Comparison of ENCODE assay signal across 8 cellular contexts in genomic region chr15:73697033-73697467, GRCh38. TPM values are rescaled to one million over a fixed set of nuclear protein-coding genes. Genes with fewer than 3 reads are reported as not detected.
A peak's percentile ranks its signal among the peaks of the same experiment; 100 is the strongest.
DNase-seq lines count a peak whose midpoint lies in the region; ATAC-seq and TF ChIP-seq lines count a peak whose summit lies in the region.

No MANE protein-coding gene starts in this region.

- H3K36me3 ChIP-seq in BE2C = peaks cover 8% of the 10 kb centered on the region
- peaks cover 0 to 4% of the 10 kb centered on the region in 2 donors for H3K36me3 ChIP-seq in adrenal gland (replicated peaks in 1 of 2)

- no peak for TF ChIP-seq CTCF in BE2C (IDR thresholded peaks at IDR 0.05; ENCODE audit: low read depth, low read length)
- TF ChIP-seq CTCF in adrenal gland (IDR thresholded peaks at IDR 0.05) = no peak

- H3K4me1 ChIP-seq in BE2C (peaks cover 7% of the 10 kb centered on the region), adrenal gland (replicated peaks in 1 of 2) (peaks cover 24 to 45% of the 10 kb centered on the region in 2 donors), right cardiac atrium (ENCODE audit: control insufficient read depth, insufficient read depth, low read length) (peaks cover 17% of the 10 kb centered on the region)

- H3K9me3 ChIP-seq in BE2C (no peaks in the 10 kb centered on the region), adrenal gland (replicated peaks in 1 of 3) (no peaks in the 10 kb centered on the region), right cardiac atrium (ENCODE audit: control insufficient read depth, low read length) (no peaks in the 10 kb centered on the region)

- H3K4me3 ChIP-seq in BE2C (ENCODE audit: low read depth, low read length) (no peak overlapping the region), adrenal gland (no peak overlapping the region), right cardiac atrium (ENCODE audit: low read length) (no peak overlapping the region)

- intact Hi-C loops in adrenal gland (cut with DNase I) = no loop called here
- intact Hi-C loops in right cardiac atrium (cut with DNase I) = loop anchor here in 2 of 4 donors (10.0 kb wide), 4 partner anchors 52 to 412 kb away; partner anchors contain the start of gene NPTN (in 1 of the 2)
- intact Hi-C loops in sciatic nerve (cut with DNase I) = loop anchor here (2.0 kb wide), 1 partner anchor 56 kb away; no protein-coding TSS in a partner anchor

- DNase-seq in BE2C (peak; percentile 91), KG1 (lab: John Stamatoyannopoulos, UW) (peak; percentile 80), T-helper 2 cell (peak; percentile 42 to 95 (median 59)), adrenal gland (peak; percentile 80 to 95 (median 90)), right cardiac atrium (peak; percentile 86 to 95 (median 92)), sciatic nerve (ENCODE audit: low spot score) (peak; percentile 89), NCI-H526 (lab: John Stamatoyannopoulos, UW) (no peak)

- ATAC-seq in GM19468 (IDR thresholded peaks at IDR 0.05; ENCODE audit: extremely low read depth, unreplicated experiment) = peak; percentile 19
- peak; percentile 93 to 96 for ATAC-seq in right cardiac atrium
- peak; percentile 97 for ATAC-seq in sciatic nerve

- H3K27me3 ChIP-seq in BE2C = no peaks in the 10 kb centered on the region
- no peaks in the 10 kb centered on the region for H3K27me3 ChIP-seq in adrenal gland
- no peaks in the 10 kb centered on the region for H3K27me3 ChIP-seq in right cardiac atrium (ENCODE audit: control insufficient read depth, insufficient read depth)

- TF ChIP-seq POLR2A in adrenal gland (IDR thresholded peaks at IDR 0.05) = peak in 1 of 2 donors; percentile 34

- H3K27ac ChIP-seq in adrenal gland (peak overlapping the region in 3 of 5 donors; percentile 56 to 74 (median 72)), right cardiac atrium (ENCODE audit: low read length) (no peak overlapping the region)

- WGBS in adrenal gland, 4 donors = 11 to 27% (median 13%) methylated on average over 6 to 9 of the region's 9 CpGs
- WGBS in right cardiac atrium = 13% methylated on average over 9 of the region's 9 CpGs

RNA-seq across cellular contexts. Expression of gene CD276, which starts 12.9 kb away (rescaled TPM):
- polyA plus RNA-seq in BE2C (2012; ENCODE audit: insufficient read depth, insufficient read length, low read depth) = 268 TPM
- total RNA-seq in adrenal gland (100 to 1,000 TPM in 4 of 8 donors, 10 to 100 TPM in 4; 68.4 to 147 (median 98.2) TPM), right cardiac atrium (10 to 100 TPM; 39.5 to 72.8 (median 44.0) TPM), sciatic nerve (47.0 TPM)
- polyA plus RNA-seq in adrenal gland (10 to 100 TPM; 53.4 to 100.0 (median 78.7) TPM), right cardiac atrium (35.4 TPM)

RNA-seq across cellular contexts. Expression of gene INSYN1, which starts 56.1 kb away (rescaled TPM):
- polyA plus RNA-seq in BE2C (2012; ENCODE audit: insufficient read depth, insufficient read length, low read depth) = 6.1 TPM
- total RNA-seq in adrenal gland (1 to 10 TPM; 1.6 to 6.1 (median 3.7) TPM), right cardiac atrium (100 to 1,000 TPM in 2 of 4 donors, 10 to 100 TPM in 2; 65.6 to 112 (median 99.0) TPM), sciatic nerve (7.8 TPM)
- polyA plus RNA-seq in adrenal gland (10 to 100 TPM in 2 of 3 donors, under 1 TPM in 1; 0.68 to 19.5 (median 10.3) TPM), right cardiac atrium (117 TPM)

Comparison
In these comparisons a context has a peak if more than half of its experiments do, and no peak if none do; other contexts are left out.
1. DNase-seq: peak in BE2C (single experiment), KG1 (single experiment), T-helper 2 cell (5 of 5), adrenal gland (7 of 7), right cardiac atrium (3 of 3) and sciatic nerve (single experiment); none in NCI-H526 (0 of 2).
2. ATAC-seq: peak in every context shown above with its lines; median percentile 97 in sciatic nerve; 94 in right cardiac atrium; 19 in GM19468.